ENCODE assay signal across 21 cellular contexts in the genomic region with DNA sequence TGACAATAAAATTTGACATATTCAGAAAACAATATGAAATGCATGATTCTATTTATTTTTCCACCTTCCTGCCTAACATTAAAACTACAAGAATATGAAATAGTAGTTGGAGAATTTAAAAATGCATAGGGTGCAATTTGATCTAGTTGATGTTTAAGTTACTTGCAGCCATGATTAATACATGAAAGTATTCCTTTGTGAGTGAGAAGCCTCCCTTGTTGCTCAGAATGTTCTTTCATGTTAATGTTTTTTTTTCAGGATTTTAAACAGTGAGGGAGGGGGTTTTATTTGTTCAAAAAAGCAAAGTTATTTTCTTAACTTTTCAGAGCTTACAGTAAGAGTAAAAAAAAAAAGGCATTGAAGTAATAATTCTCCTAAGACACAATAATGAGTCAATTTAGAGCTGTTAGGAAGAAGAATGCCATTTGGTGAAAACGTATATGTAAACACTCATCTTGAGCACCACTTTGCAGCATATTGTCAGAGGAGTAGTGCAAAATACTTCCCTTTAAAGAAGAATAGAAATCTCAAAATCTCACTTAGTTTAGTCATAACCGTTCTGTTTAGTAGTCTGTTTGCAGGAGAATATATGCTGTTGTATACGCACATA.
DNase-seq lines count a peak whose midpoint lies in the region; ATAC-seq, FAIRE-seq and TF ChIP-seq lines count a peak whose summit lies in the region.
"Had no signal": no experiment of that assay in that cellular context is flagged by ENCODE, and none has a peak within 500 bp of the region (broad histone marks: within the 10 kb centered on the region; RNA-seq: fewer than 3 reads in every experiment).

No MANE protein-coding gene starts in this region.

- H4K20me1 ChIP-seq in hepatocyte (ENCODE audit: insufficient read depth, poor library complexity, severe bottlenecking): no peaks in the 10 kb centered on the region

- no peaks in the 10 kb centered on the region for H3K27me3 Mint-ChIP-seq in activated naive CD8-positive, alpha-beta T cell treated with anti-CD3 and anti-CD28 coated beads for 36 hours
- no peaks in the 10 kb centered on the region for H3K27me3 Mint-ChIP-seq in Calu3 (ENCODE audit: unreplicated experiment)
- H3K27me3 Mint-ChIP-seq: CD4-positive, CD25-positive, alpha-beta regulatory T cell had no signal

- peaks cover 27% of the 10 kb centered on the region for H3K4me1 Mint-ChIP-seq in activated naive CD8-positive, alpha-beta T cell treated with anti-CD3 and anti-CD28 coated beads for 36 hours
- peaks cover 20% of the 10 kb centered on the region for H3K4me1 Mint-ChIP-seq in Calu3 (ENCODE audit: low read depth, unreplicated experiment)

- H3K9me3 ChIP-seq in A549 (no peaks in the 10 kb centered on the region), hepatocyte (ENCODE audit: low read depth) (no peaks in the 10 kb centered on the region)
- H3K9me3 ChIP-seq: thoracic aorta had no signal

- peaks cover 5% of the 10 kb centered on the region for H3K9me3 Mint-ChIP-seq in activated naive CD8-positive, alpha-beta T cell treated with anti-CD3 and anti-CD28 coated beads for 36 hours
- no peaks in the 10 kb centered on the region for H3K9me3 Mint-ChIP-seq in Calu3 (ENCODE audit: low read depth, unreplicated experiment)

- POLR2A ChIA-PET in A549 (lab: Yijun Ruan, JAX): no interaction called here

- ATAC-seq in A549 (no peak), GM21447 (IDR thresholded peaks at IDR 0.05; ENCODE audit: unreplicated experiment) (no peak)
- ATAC-seq: GM12878 had no signal

- H3K9me2 ChIP-seq in hepatocyte (replicated peaks; ENCODE audit: insufficient read depth): no peaks in the 10 kb centered on the region

- no peaks in the 10 kb centered on the region for H3K36me3 Mint-ChIP-seq in activated naive CD8-positive, alpha-beta T cell treated with anti-CD3 and anti-CD28 coated beads for 36 hours
- H3K36me3 Mint-ChIP-seq in Calu3 (ENCODE audit: insufficient read depth, unreplicated experiment): no peaks in the 10 kb centered on the region
- H3K36me3 Mint-ChIP-seq: CD4-positive, CD25-positive, alpha-beta regulatory T cell had no signal

- TF ChIP-seq POLR2A in A549 (IDR thresholded peaks at IDR 0.05; ENCODE audit: low read length) (no peak), H54 (IDR thresholded peaks at IDR 0.05; ENCODE audit: low read depth, low read length) (no peak)

- no peaks in the 10 kb centered on the region for H3K27me3 ChIP-seq in hepatocyte

- H3K4me3 ChIP-seq in A549 (no peak overlapping the region), hepatocyte (no peak overlapping the region)
- H3K4me3 ChIP-seq: GM12878, GM23248, SK-N-MC, thoracic aorta had no signal

- peaks cover 49% of the 10 kb centered on the region for H3K4me1 ChIP-seq in A549
- H3K4me1 ChIP-seq in hepatocyte (ENCODE audit: insufficient read depth): peaks cover 9% of the 10 kb centered on the region

- no peak for TF ChIP-seq EP300 in A549 (IDR thresholded peaks at IDR 0.05)

- H3K4me2 ChIP-seq in A549 (peak overlapping the region; percentile 57), hepatocyte (peak overlapping the region; percentile 0)

- 36% methylated on average over 3 of the region's 3 CpGs for WGBS in A549 (ENCODE audit: missing lambda C conversion rate)
- WGBS in hepatocyte (ENCODE audit: low lambda C conversion rate, missing lambda C conversion rate): 64% methylated on average over 3 of the region's 3 CpGs

- no peak for TF ChIP-seq RAD21 in A549 (conservative IDR thresholded peaks at IDR 0.05 in 1 of 2, IDR thresholded peaks at IDR 0.05 in 1 of 2)

- no peak for DNase-seq in A549 (ENCODE audit: low read depth in 1 of 2, low spot score in 1 of 2)
- no peak for DNase-seq in H54 (ENCODE audit: insufficient read length, low spot score)
- peak; percentile 17 for DNase-seq in NCI-H774 (lab: John Stamatoyannopoulos, UW)
- DNase-seq in hepatocyte (ENCODE audit: low spot score): no peak
- DNase-seq in activated naive CD8-positive, alpha-beta T cell treated with anti-CD3 and anti-CD28 coated beads for 36 hours: no peak
- DNase-seq in hepatic stellate cell (ENCODE audit: low spot score): no peak
- no peak for DNase-seq in Calu3
- DNase-seq: activated effector memory CD4-positive, alpha-beta T cell treated with anti-CD3 and anti-CD28 coated beads, Interleukin-2, amount 50 U/mL, for 16 hours; caudate nucleus; CD4-positive, CD25-positive, alpha-beta regulatory T cell; foreskin melanocyte; GM23248; NCI-H1048; NCI-H345; NK-92 treated with Interleukin-12 subunit alpha and Interleukin-12 subunit beta, amount 100 ng/mL, for 24 hours; WERI-Rb-1 had no signal

- H3K36me3 ChIP-seq in hepatocyte (replicated peaks; ENCODE audit: insufficient read depth, low read depth): no peaks in the 10 kb centered on the region
- H3K36me3 ChIP-seq: thoracic aorta, WERI-Rb-1 had no signal

- H3K4me3 Mint-ChIP-seq in activated naive CD8-positive, alpha-beta T cell treated with anti-CD3 and anti-CD28 coated beads for 36 hours: no peak overlapping the region
- no peak overlapping the region for H3K4me3 Mint-ChIP-seq in Calu3 (ENCODE audit: low read depth, unreplicated experiment)
- H3K4me3 Mint-ChIP-seq: CD4-positive, CD25-positive, alpha-beta regulatory T cell; T-helper 2 cell treated with Interferon-gamma antibody and Interleukin-4, amounts not matched to agents 5 μg/mL and 100 μg/mL, for 36 hours had no signal

- intact Hi-C loops in Calu3 (cut with micrococcal nuclease; ENCODE audit: unreplicated experiment): no loop called here

- TF ChIP-seq CTCF in A549 (IDR thresholded peaks at IDR 0.05): no peak
- TF ChIP-seq CTCF in hepatocyte (IDR thresholded peaks at IDR 0.05; ENCODE audit: poor library complexity): no peak
- TF ChIP-seq CTCF in Calu3 (IDR thresholded peaks at IDR 0.05; ENCODE audit: unreplicated experiment): no peak

- CTCF ChIA-PET in A549 (lab: Yijun Ruan, JAX): no interaction called here
- CTCF ChIA-PET in Calu3 (lab: Charles Lee): no interaction called here

- no peaks in the 10 kb centered on the region for H3K79me2 ChIP-seq in hepatocyte

- BruUV-seq in Calu3 (replicated peaks; lab: Mats Ljungman, UMichigan): no TSS peak

- no peak overlapping the region for H2AFZ ChIP-seq in hepatocyte
- H2AFZ ChIP-seq: GM23248 had no signal

- H3K27ac ChIP-seq in A549 (no peak overlapping the region), hepatocyte (no peak overlapping the region)
- H3K27ac ChIP-seq: GM23248, SK-N-MC, thoracic aorta, WERI-Rb-1 had no signal

- no peak for FAIRE-seq in A549 (lab: Jason Lieb, UNC)
- peak; percentile 11 for FAIRE-seq in H54 (lab: Jason Lieb, UNC)
- FAIRE-seq: GM12878 had no signal

- no peak overlapping the region for H3K27ac Mint-ChIP-seq in activated naive CD8-positive, alpha-beta T cell treated with anti-CD3 and anti-CD28 coated beads for 36 hours
- no peak overlapping the region for H3K27ac Mint-ChIP-seq in Calu3 (ENCODE audit: unreplicated experiment)
- H3K27ac Mint-ChIP-seq: CD4-positive, CD25-positive, alpha-beta regulatory T cell; T-helper 2 cell treated with Interferon-gamma antibody and Interleukin-4, amounts not matched to agents 5 μg/mL and 100 μg/mL, for 36 hours had no signal

TF ChIP-seq in A549, 52 proteins besides CTCF, POLR2A, EP300 and RAD21 (continues in another document):
- TF ChIP-seq BHLHE40 (IDR thresholded peaks at IDR 0.05; ENCODE audit: low read depth, low read length): no peak
- TF ChIP-seq CBX8 (IDR thresholded peaks at IDR 0.05): no peak
- TF ChIP-seq JUNB (IDR thresholded peaks at IDR 0.05): no peak
- no peak for TF ChIP-seq HEYL (CRISPR knock-in tag; IDR thresholded peaks at IDR 0.05)
- TF ChIP-seq CHD4 (IDR thresholded peaks at IDR 0.05; ENCODE audit: borderline replicate concordance): no peak
- TF ChIP-seq, protein P1, sequence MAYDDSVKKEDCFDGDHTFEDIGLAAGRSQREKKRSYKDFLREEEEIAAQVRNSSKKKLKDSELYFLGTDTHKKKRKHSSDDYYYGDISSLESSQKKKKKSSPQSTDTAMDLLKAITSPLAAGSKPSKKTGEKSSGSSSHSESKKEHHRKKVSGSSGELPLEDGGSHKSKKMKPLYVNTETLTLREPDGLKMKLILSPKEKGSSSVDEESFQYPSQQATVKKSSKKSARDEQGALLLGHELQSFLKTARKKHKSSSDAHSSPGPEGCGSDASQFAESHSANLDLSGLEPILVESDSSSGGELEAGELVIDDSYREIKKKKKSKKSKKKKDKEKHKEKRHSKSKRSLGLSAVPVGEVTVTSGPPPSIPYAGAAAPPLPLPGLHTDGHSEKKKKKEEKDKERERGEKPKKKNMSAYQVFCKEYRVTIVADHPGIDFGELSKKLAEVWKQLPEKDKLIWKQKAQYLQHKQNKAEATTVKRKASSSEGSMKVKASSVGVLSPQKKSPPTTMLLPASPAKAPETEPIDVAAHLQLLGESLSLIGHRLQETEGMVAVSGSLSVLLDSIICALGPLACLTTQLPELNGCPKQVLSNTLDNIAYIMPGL (CRISPR knock-in tag; IDR thresholded peaks at IDR 0.05; ENCODE audit: borderline replicate concordance): no peak
- TF ChIP-seq POLR2AphosphoS2 (conservative IDR thresholded peaks at IDR 0.05; ENCODE audit: low read length): no peak
- no peak for TF ChIP-seq CHD2 (IDR thresholded peaks at IDR 0.05; ENCODE audit: low read length, partially characterized antibody)
- TF ChIP-seq, protein P2, sequence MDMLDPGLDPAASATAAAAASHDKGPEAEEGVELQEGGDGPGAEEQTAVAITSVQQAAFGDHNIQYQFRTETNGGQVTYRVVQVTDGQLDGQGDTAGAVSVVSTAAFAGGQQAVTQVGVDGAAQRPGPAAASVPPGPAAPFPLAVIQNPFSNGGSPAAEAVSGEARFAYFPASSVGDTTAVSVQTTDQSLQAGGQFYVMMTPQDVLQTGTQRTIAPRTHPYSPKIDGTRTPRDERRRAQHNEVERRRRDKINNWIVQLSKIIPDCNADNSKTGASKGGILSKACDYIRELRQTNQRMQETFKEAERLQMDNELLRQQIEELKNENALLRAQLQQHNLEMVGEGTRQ (IDR thresholded peaks at IDR 0.05): no peak
- TF ChIP-seq HDAC2 (IDR thresholded peaks at IDR 0.05): no peak
- TF ChIP-seq E2F6 (IDR thresholded peaks at IDR 0.05; ENCODE audit: borderline replicate concordance, low read depth): no peak
- TF ChIP-seq FOSB (CRISPR knock-in tag; IDR thresholded peaks at IDR 0.05): no peak
- TF ChIP-seq, protein P3, sequence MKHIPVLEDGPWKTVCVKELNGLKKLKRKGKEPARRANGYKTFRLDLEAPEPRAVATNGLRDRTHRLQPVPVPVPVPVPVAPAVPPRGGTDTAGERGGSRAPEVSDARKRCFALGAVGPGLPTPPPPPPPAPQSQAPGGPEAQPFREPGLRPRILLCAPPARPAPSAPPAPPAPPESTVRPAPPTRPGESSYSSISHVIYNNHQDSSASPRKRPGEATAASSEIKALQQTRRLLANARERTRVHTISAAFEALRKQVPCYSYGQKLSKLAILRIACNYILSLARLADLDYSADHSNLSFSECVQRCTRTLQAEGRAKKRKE (CRISPR knock-in tag; IDR thresholded peaks at IDR 0.05; ENCODE audit: low read depth): no peak
